ENCODE assay signal across 14 cellular contexts in the genomic region with DNA sequence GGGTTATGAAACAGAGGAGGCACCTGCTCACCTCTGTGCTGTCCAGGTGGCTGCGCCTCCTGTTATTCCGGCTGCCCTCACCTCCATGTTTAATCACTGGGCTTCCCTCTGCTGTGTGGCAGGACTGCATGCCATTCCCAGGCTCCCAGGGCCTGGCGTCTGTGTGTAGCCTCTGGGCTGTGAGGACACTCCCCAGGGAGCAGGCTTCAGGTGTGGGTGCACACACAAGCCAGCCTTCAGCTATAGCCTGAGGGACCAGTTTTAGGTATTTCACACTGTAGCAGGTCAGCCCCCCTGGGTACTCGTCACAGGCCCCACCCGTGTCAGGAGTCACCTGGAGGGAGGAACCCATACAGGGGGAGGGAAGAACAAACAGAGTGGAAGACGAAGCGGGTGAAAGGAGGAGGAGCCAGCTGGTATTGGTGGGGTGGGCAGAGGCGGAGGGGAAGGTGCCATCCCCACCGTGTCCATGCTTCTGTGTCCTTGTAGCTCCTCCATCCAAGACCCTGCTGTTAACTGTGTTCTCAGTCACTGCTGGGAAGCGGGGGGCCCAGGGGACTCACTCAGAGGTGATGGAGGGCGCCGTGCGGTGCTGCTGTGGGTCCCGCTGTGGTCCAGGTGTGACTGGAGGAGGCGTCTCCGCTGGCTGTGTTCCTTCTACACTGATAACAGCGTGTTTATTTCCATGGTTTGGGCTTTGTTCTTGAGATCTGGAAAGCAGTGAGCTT.
A peak's percentile ranks its signal among the peaks of the same experiment; 100 is the strongest.
DNase-seq lines count a peak whose midpoint lies in the region; ATAC-seq, FAIRE-seq and TF ChIP-seq lines count a peak whose summit lies in the region.
"Had no signal": no experiment of that assay in that cellular context is flagged by ENCODE, and none has a peak within 500 bp of the region (broad histone marks: within the 10 kb centered on the region; RNA-seq: fewer than 3 reads in every experiment).

No MANE protein-coding gene starts in this region.

- H3K27ac ChIP-seq in body of pancreas = peak overlapping the region; percentile 46 to 74 (median 66)
- H3K27ac ChIP-seq: left ventricle myocardium inferior, SJCRH30 had no signal

- intact Hi-C loops in body of pancreas (cut with DNase I) = no loop called here

- H3K36me3 ChIP-seq in body of pancreas (replicated peaks in 1 of 2; ENCODE audit: insufficient read depth in 1 of 2, low read depth in 2 of 2) = peaks cover 13 to 21% of the 10 kb centered on the region in 2 donors

- no peak for FAIRE-seq in frontal cortex (lab: Jason Lieb, UNC)
- FAIRE-seq: A204.1, colon had no signal

- no peak for TF ChIP-seq POLR2A in body of pancreas (IDR thresholded peaks at IDR 0.05)

- no peaks in the 10 kb centered on the region for H3K9me3 ChIP-seq in body of pancreas
- H3K9me3 ChIP-seq: left ventricle myocardium inferior, SJCRH30 had no signal

- DNase-seq in NCI-H2171 treated with DMSO at 0.1 percent for 48 hours (lab: John Stamatoyannopoulos, UW) (peak; percentile 40), NCI-H2171 (lab: John Stamatoyannopoulos, UW) (no peak), NCI-H1417 treated with DMSO at 0.1 percent for 48 hours (lab: John Stamatoyannopoulos, UW) (peak; percentile 74), body of pancreas (peak in 3 of 4 donors; percentile 46 to 68 (median 53)), retina (peak; percentile 19), frontal cortex (ENCODE audit: low spot score in 2 of 2) (no peak)
- DNase-seq: hypothalamus, left ventricle myocardium inferior, NCI-H524 treated with DMSO at 0.1 percent for 48 hours, SJCRH30 had no signal

- WGBS in body of pancreas, 2 donors = 53 to 67% methylated on average over 14 to 17 of the region's 17 CpGs

- peaks cover 46% of the 10 kb centered on the region for H3K4me1 ChIP-seq in body of pancreas
- H3K4me1 ChIP-seq: SJCRH30 had no signal

- TF ChIP-seq CTCF in body of pancreas (IDR thresholded peaks at IDR 0.05) = no peak

- peak; percentile 11 for ATAC-seq in body of pancreas
- ATAC-seq in HG02610 (IDR thresholded peaks at IDR 0.05; ENCODE audit: unreplicated experiment) = no peak
- ATAC-seq in GM18858 (IDR thresholded peaks at IDR 0.05; ENCODE audit: unreplicated experiment) = no peak

- H3K27me3 ChIP-seq in body of pancreas = no peaks in the 10 kb centered on the region
- H3K27me3 ChIP-seq: SJCRH30 had no signal

- no peak overlapping the region for H3K4me3 ChIP-seq in body of pancreas
- H3K4me3 ChIP-seq: left ventricle myocardium inferior, SJCRH30 had no signal

Comparison
In these comparisons a context has a peak if more than half of its experiments do, and no peak if none do; other contexts are left out.
1. DNase-seq: peak in NCI-H2171 treated with DMSO at 0.1 percent for 48 hours (single experiment), NCI-H1417 treated with DMSO at 0.1 percent for 48 hours (single experiment), body of pancreas (3 of 4) and retina (single experiment); none in NCI-H2171 (single experiment) and frontal cortex (0 of 2).